24 cellular contexts compared by ENCODE assay signal in genomic region chr17:3514873-3515272, GRCh38. TPM values are rescaled to one million over a fixed set of nuclear protein-coding genes. Genes with fewer than 3 reads are reported as not detected.
DNase-seq lines count a peak whose midpoint lies in the region; ATAC-seq, FAIRE-seq and TF ChIP-seq lines count a peak whose summit lies in the region.
"Had no signal": no experiment of that assay in that cellular context is flagged by ENCODE, and none has a peak within 500 bp of the region (broad histone marks: within the 10 kb centered on the region; RNA-seq: fewer than 3 reads in every experiment).

No MANE protein-coding gene starts in this region.

- H2BK12ac ChIP-seq in neuronal stem cell (ENCODE audit: low read length) = peak overlapping the region; percentile 44

- no peak overlapping the region for H2BK120ac ChIP-seq in neuronal stem cell (ENCODE audit: low read depth, low read length)

- intact Hi-C loops in left ventricle myocardium inferior (cut with micrococcal nuclease) (no loop called here), left ventricle myocardium superior (cut with micrococcal nuclease) (no loop called here), pancreas (cut with DNase I) (no loop called here)

- H3K36me3 ChIP-seq in left ventricle myocardium inferior (peaks cover 8% of the 10 kb centered on the region), neuronal stem cell (replicated peaks in 1 of 2; ENCODE audit: control insufficient read depth in 2 of 2, insufficient read depth in 2 of 2, low read length in 2 of 2) (peaks cover 1 to 8% of the 10 kb centered on the region in 2 donors), pancreas (no peaks in the 10 kb centered on the region)

- H3K4me1 ChIP-seq in left ventricle myocardium inferior (peaks cover 40% of the 10 kb centered on the region), neuronal stem cell (ENCODE audit: control insufficient read depth in 2 of 2, insufficient read depth in 1 of 2, low read depth in 1 of 2, low read length in 2 of 2) (peaks cover 17 to 19% of the 10 kb centered on the region in 2 donors), pancreas (peaks cover 6 to 16% (median 13%) of the 10 kb centered on the region in 3 donors)

- H3K4me2 ChIP-seq in neuronal stem cell (ENCODE audit: insufficient read depth, low read length, poor library complexity, severe bottlenecking) = no peak overlapping the region
- H3K4me2 ChIP-seq: GM23338, SK-N-SH had no signal

- no peak overlapping the region for H3K9ac ChIP-seq in neuronal stem cell (ENCODE audit: low read depth, low read length, poor library complexity)
- H3K9ac ChIP-seq: SK-N-SH had no signal

- peak overlapping the region; percentile 97 for H3K27ac ChIP-seq in left ventricle myocardium inferior (replicated peaks)
- no peak overlapping the region for H3K27ac ChIP-seq in neuronal stem cell (replicated peaks; ENCODE audit: low read length)
- H3K27ac ChIP-seq in pancreas = no peak overlapping the region
- H3K27ac ChIP-seq: 22Rv1, C4-2B had no signal

- H3K4me3 ChIP-seq in left ventricle myocardium inferior = no peak overlapping the region
- no peak overlapping the region for H3K4me3 ChIP-seq in neuronal stem cell (ENCODE audit: low read length in 2 of 2)
- H3K4me3 ChIP-seq in pancreas = no peak overlapping the region
- H3K4me3 ChIP-seq: GM23338 had no signal

- no peak overlapping the region for H4K91ac ChIP-seq in neuronal stem cell (ENCODE audit: low read depth, low read length, poor library complexity)

- H2BK15ac ChIP-seq in neuronal stem cell (ENCODE audit: low read length) = peak overlapping the region; percentile 7

- H3K18ac ChIP-seq in neuronal stem cell (ENCODE audit: low read length) = peak overlapping the region; percentile 27

- H3K9me3 ChIP-seq in left ventricle myocardium inferior (replicated peaks) (no peaks in the 10 kb centered on the region), neuronal stem cell (replicated peaks in 1 of 2; ENCODE audit: control insufficient read depth in 2 of 2, insufficient read depth in 1 of 2, low read depth in 1 of 2, low read length in 2 of 2) (peaks cover 2 to 3% of the 10 kb centered on the region in 2 donors), pancreas (no peaks in the 10 kb centered on the region)
- H3K9me3 ChIP-seq: SK-N-SH had no signal

- DNase-seq in left ventricle myocardium inferior (no peak), left ventricle myocardium superior (no peak), mesenteric fat pad (ENCODE audit: low spot score) (peak; percentile 57), neuronal stem cell (ENCODE audit: low spot score) (no peak), LoVo (ENCODE audit: low spot score) (no peak), pancreas (no peak)
- DNase-seq: AML-193, DMS 273 treated with DMSO at 0.1 percent for 48 hours, DND-41, KG1, NCI-H1417 treated with DMSO at 0.1 percent for 48 hours, NCI-H187 treated with DMSO at 0.1 percent for 48 hours, NCI-H345, NCI-H524 treated with DMSO at 0.1 percent for 48 hours, PC-3, RPMI8226, SHP77 treated with DMSO at 0.1 percent for 48 hours, SK-N-SH had no signal

- no peak for ATAC-seq in left ventricle myocardium superior
- no peak for ATAC-seq in GM19397 (IDR thresholded peaks at IDR 0.05; ENCODE audit: unreplicated experiment)
- ATAC-seq in GM21423 (IDR thresholded peaks at IDR 0.05; ENCODE audit: unreplicated experiment) = no peak
- no peak for ATAC-seq in pancreas
- ATAC-seq: GM23338, PC-3 had no signal

- no peak overlapping the region for H3K14ac ChIP-seq in neuronal stem cell (ENCODE audit: low read length)

- FAIRE-seq in pancreas (lab: Jason Lieb, UNC) = no peak

- H2AFZ ChIP-seq in neuronal stem cell (ENCODE audit: low read length) = no peak overlapping the region
- H2AFZ ChIP-seq: GM23338 had no signal

- no peak overlapping the region for H3K23ac ChIP-seq in neuronal stem cell (ENCODE audit: low read depth, low read length, poor library complexity)

- no peaks in the 10 kb centered on the region for H3K27me3 ChIP-seq in left ventricle myocardium inferior (ENCODE audit: low read depth)
- H3K27me3 ChIP-seq in neuronal stem cell (ENCODE audit: control insufficient read depth in 3 of 3, insufficient read depth in 3 of 3, low read depth in 1 of 3, low read length in 3 of 3) = no peaks in the 10 kb centered on the region
- H3K27me3 ChIP-seq in pancreas = no peaks in the 10 kb centered on the region

- no peak overlapping the region for H4K8ac ChIP-seq in neuronal stem cell (ENCODE audit: low read depth, low read length)

- H3K4ac ChIP-seq in neuronal stem cell (ENCODE audit: low read length) = no peak overlapping the region

- no peak overlapping the region for H2BK5ac ChIP-seq in neuronal stem cell (ENCODE audit: low read length)

- no peaks in the 10 kb centered on the region for H3K79me1 ChIP-seq in neuronal stem cell (ENCODE audit: low read depth, low read length)

- TF ChIP-seq CTCF in left ventricle myocardium inferior (IDR thresholded peaks at IDR 0.05; ENCODE audit: borderline replicate concordance) = no peak
- no peak for TF ChIP-seq CTCF in pancreas (IDR thresholded peaks at IDR 0.05)

- WGBS in neuronal stem cell (ENCODE audit: extremely low coverage in 2 of 2, insufficient read length in 2 of 2, insufficient replicate concordance in 1 of 2), 2 donors = no CpG with 5 or more reads among the region's 9 CpGs
- 84 to 87% methylated on average over 9 of the region's 9 CpGs for WGBS in pancreas, 2 donors

- no peak overlapping the region for H2AK5ac ChIP-seq in neuronal stem cell (ENCODE audit: low read depth, low read length)

RNA-seq across cellular contexts. Expression of gene ASPA, which starts 39.1 kb away (rescaled TPM):
- total RNA-seq in left ventricle myocardium inferior (2.8 TPM), left ventricle myocardium superior (3.7 TPM), mesenteric fat pad (10.1 TPM), pancreas (1 to 10 TPM in 1 of 6 donors, under 1 TPM in 5; 0.38 to 1.1 (median 0.69) TPM)
- not detected for polyA plus RNA-seq in neuronal stem cell (2013, experiment 1 of 2)
- polyA plus RNA-seq in neuronal stem cell (2013, experiment 2 of 2) = not detected
- polyA plus RNA-seq in pancreas = under 1 TPM; 0.65 to 0.75 TPM
- total RNA-seq: G401, GM23338, PC-3 had no signal
- polyA plus RNA-seq: SK-N-SH had no signal

RNA-seq across cellular contexts. Expression of gene TRPV3, which starts 42.7 kb away (rescaled TPM):
- total RNA-seq in left ventricle myocardium inferior (1.0 TPM), left ventricle myocardium superior (1.3 TPM), mesenteric fat pad (1.2 TPM), pancreas (under 1 TPM; 0.21 to 0.93 (median 0.45) TPM)
- polyA plus RNA-seq in neuronal stem cell (2013, experiment 1 of 2) = 2.0 TPM
- 2.4 TPM for polyA plus RNA-seq in neuronal stem cell (2013, experiment 2 of 2)
- under 1 TPM; 0.73 to 0.99 TPM for polyA plus RNA-seq in pancreas

RNA-seq across cellular contexts. Expression of gene SPATA22, which starts 43.3 kb away (rescaled TPM):
- total RNA-seq in left ventricle myocardium inferior (0.44 TPM), left ventricle myocardium superior (0.50 TPM), mesenteric fat pad (not detected), pancreas (not detected)
- polyA plus RNA-seq in neuronal stem cell (2013, experiment 1 of 2) = 0.15 TPM
- polyA plus RNA-seq in neuronal stem cell (2013, experiment 2 of 2) = 0.39 TPM
- under 1 TPM; 0.09 to 0.46 TPM for polyA plus RNA-seq in pancreas
- total RNA-seq: G401, GM23338, PC-3 had no signal
- polyA plus RNA-seq: GM23338, SK-N-SH had no signal
